ENCODE assay signal across 9 cellular contexts in the genomic region with DNA sequence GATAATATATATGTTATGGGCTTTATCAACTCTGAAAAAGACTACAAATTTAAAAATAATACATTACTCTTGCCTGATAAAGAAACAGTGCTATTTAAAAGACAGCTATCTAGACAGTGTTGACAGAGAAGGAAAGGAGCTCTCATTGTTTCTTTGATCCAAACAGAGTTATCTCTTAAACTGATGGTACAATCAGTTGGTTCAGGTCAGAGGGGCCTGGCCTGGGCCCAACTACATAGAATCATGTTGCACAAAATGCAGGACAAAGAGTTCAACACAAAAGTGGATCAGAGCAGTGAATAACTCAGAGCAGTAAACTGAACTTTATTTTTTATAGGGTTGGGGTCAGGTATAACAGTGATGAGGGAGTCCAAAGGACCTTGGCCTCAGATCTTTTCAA. TPM values are rescaled to one million over a fixed set of nuclear protein-coding genes. Genes with fewer than 3 reads are reported as not detected.
"Had no signal": no experiment of that assay in that cellular context is flagged by ENCODE, and none has a peak within 500 bp of the region (broad histone marks: within the 10 kb centered on the region; RNA-seq: fewer than 3 reads in every experiment).

No MANE protein-coding gene starts in this region.

- H3K27ac ChIP-seq: GM23248, HL-60 had no signal

- H3K36me3 Mint-ChIP-seq: IgD-negative memory B cell had no signal

- ATAC-seq: HCT116, HepG2 had no signal

- H3K4me1 ChIP-seq: HAP-1 had no signal

- H3K4me3 ChIP-seq: GM23248, HAP-1 had no signal

- H3K4me3 Mint-ChIP-seq: HFFc6 had no signal

- H3K9me3 ChIP-seq: HAP-1 had no signal

- DNase-seq: GM23248, GOT3, H7, HFFc6 had no signal

- H3K27ac Mint-ChIP-seq: HFFc6, IgD-negative memory B cell had no signal

- H3K27me3 Mint-ChIP-seq: IgD-negative memory B cell had no signal

- H3K9me3 Mint-ChIP-seq: HFFc6, IgD-negative memory B cell had no signal

- H3K36me3 ChIP-seq: HAP-1 had no signal

RNA-seq across cellular contexts. Expression of a gene that starts 33.8 kb away (rescaled TPM):
- polyA plus RNA-seq: HepG2, IgD-negative memory B cell had no signal
